8 cellular contexts compared by ENCODE assay signal in the genomic region with DNA sequence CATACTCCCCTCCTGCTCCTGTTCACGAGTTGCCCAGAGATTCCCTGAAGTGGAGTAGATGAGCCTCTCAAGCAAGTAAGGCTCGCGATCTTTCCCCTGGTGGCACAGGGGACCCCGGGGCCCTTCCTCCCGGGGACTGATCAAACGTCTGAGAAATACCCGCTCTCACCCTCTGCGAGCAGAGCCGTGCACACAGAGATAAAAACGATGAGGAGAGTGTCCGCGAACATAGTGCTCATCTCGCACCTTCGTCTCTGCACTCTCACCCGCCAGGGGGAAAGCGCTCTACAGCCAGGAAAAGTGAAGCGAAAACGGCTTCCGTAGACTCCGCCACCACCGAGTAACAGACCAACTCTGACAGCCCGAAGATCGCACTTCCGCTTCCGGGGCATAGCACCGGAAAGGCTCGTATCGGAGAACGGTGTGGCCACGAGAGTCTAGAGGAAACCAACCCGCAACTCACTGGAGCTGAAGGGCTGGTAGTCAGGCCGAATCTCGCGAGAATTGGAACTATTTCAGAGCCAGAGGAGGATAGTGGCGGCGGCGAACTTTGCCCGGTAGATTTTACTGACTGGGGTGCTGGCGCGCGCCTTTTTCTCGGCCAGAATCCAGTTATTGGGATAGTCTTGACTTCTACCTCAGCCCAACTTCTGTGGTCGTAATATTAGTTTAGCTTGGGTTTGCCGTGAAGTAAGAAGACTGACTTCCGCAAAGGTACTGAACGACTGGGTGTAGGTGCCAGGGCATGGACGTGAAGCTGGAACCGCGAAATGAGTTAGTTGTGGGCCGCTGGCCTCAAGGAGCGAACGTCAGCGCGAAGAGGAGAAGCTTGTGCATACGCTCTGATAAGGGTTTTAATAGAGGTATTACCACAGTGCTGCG. TPM values are rescaled to one million over a fixed set of nuclear protein-coding genes. Genes with fewer than 3 reads are reported as not detected.
DNase-seq lines count a peak whose midpoint lies in the region; ATAC-seq, FAIRE-seq and TF ChIP-seq lines count a peak whose summit lies in the region.

Gene TMCO1 (minus strand): TSS at position 356 of the 882 bp plus-strand sequence. CDS start 117 bp downstream, at position 239.

- peaks cover 0 to 3% of the 10 kb centered on the region in 2 donors for H3K36me3 ChIP-seq in body of pancreas (replicated peaks in 1 of 2; ENCODE audit: insufficient read depth in 1 of 2, low read depth in 2 of 2)

- peak within 1 kb of the TSS; percentile 44 to 90 for H3K4me3 ChIP-seq in body of pancreas

- peak within 1 kb of the TSS; percentile 68 to 96 (median 87) for H3K27ac ChIP-seq in body of pancreas

- peak; percentile 99 for DNase-seq in A172 (ENCODE audit: low spot score)
- peak; percentile 99 for DNase-seq in NCI-H2107 treated with DMSO at 0.1 percent for 48 hours (lab: John Stamatoyannopoulos, UW; ENCODE audit: unreplicated experiment)
- DNase-seq in body of pancreas, result peak; percentile 93 to 98 (median 97)
- peak; percentile 98 for DNase-seq in iPS DF 19.7 (ENCODE audit: low read depth, low spot score)
- peak; percentile 95 for DNase-seq in sciatic nerve (ENCODE audit: low spot score)

- peak in 4 of 7 experiments; percentile 13 to 38 (median 32) for TF ChIP-seq CTCF in body of pancreas (IDR thresholded peaks at IDR 0.05)

- peak; percentile 57 to 92 (median 83) for TF ChIP-seq POLR2A in body of pancreas (IDR thresholded peaks at IDR 0.05)

- intact Hi-C loops in body of pancreas (cut with DNase I), result no loop called here
- intact Hi-C loops in sciatic nerve (cut with DNase I), result no loop called here

- H3K27me3 ChIP-seq in body of pancreas, result no peaks in the 10 kb centered on the region

- WGBS in body of pancreas, 2 donors, result 0 to 1% methylated on average over 30 to 56 of the region's 56 CpGs

- peak; percentile 94 for FAIRE-seq in TTC549 (lab: Jason Lieb, UNC)

- no peaks in the 10 kb centered on the region for H3K9me3 ChIP-seq in body of pancreas

- ATAC-seq in GM18519 (IDR thresholded peaks at IDR 0.05; ENCODE audit: low FRiP score, unreplicated experiment) (peak; percentile 100), HG03060 (IDR thresholded peaks at IDR 0.05; ENCODE audit: low read depth, unreplicated experiment) (peak; percentile 99), body of pancreas (peak; percentile 99), sciatic nerve (peak; percentile 100)

- H3K4me1 ChIP-seq in body of pancreas, result peaks cover 33% of the 10 kb centered on the region

RNA-seq across cellular contexts. Expression of gene TMCO1, which starts in this region (rescaled TPM):
- 226 and 266 TPM in 2 replicates for total RNA-seq in A172 (2014; rRNA removed; shearing (Covaris generic))
- total RNA-seq in body of pancreas, result 10 to 100 TPM; 29.0 to 39.2 TPM
- total RNA-seq in sciatic nerve, result 55.1 TPM

Comparison
In these comparisons a context has a peak if more than half of its experiments do, and no peak if none do; other contexts are left out.
1. Peak in every context shown above with its lines: DNase-seq, ATAC-seq, H3K4me3 ChIP-seq and H3K27ac ChIP-seq.